Comparison of ENCODE assay signal across 25 cellular contexts in genomic region chr6:164274510-164274909, GRCh38.
"Had no signal": no experiment of that assay in that cellular context is flagged by ENCODE, and none has a peak within 500 bp of the region (broad histone marks: within the 10 kb centered on the region; RNA-seq: fewer than 3 reads in every experiment).

No MANE protein-coding gene starts in this region.

- H3K27me3 ChIP-seq: colonic mucosa, esophagus squamous epithelium, gastrocnemius medialis, heart right ventricle, left lung had no signal

- DNase-seq: colonic mucosa; cortex of kidney; effector CD8-positive, alpha-beta T cell; effector memory CD8-positive, alpha-beta T cell; endodermal cell; erythroblast; esophagus squamous epithelium; foreskin fibroblast; foreskin melanocyte; gastrocnemius medialis; glutamatergic neuron; head of caudate nucleus; heart right ventricle; hippocampal formation; left cardiac atrium; left lung; left ventricle myocardium superior; lower lobe of right lung; mesenchymal stem cell; mucosa of descending colon had no signal

- H3K4me1 ChIP-seq: colonic mucosa, esophagus squamous epithelium, gastrocnemius medialis, left lung, lower lobe of right lung had no signal

- ATAC-seq: effector memory CD8-positive, alpha-beta T cell; esophagus mucosa; gastrocnemius medialis; heart right ventricle; left cardiac atrium; left lung; left ventricle myocardium superior; lower lobe of right lung; mucosa of descending colon had no signal

- H3K9me3 ChIP-seq: colonic mucosa, gastrocnemius medialis, lower lobe of right lung had no signal

- H3K36me3 ChIP-seq: colonic mucosa, esophagus squamous epithelium, gastrocnemius medialis, heart right ventricle, left lung, lower lobe of right lung had no signal

- H3K27ac ChIP-seq: colonic mucosa, epithelial cell of prostate, esophagus squamous epithelium, gastrocnemius medialis, heart right ventricle, left lung, lower lobe of right lung had no signal

- FAIRE-seq: endometrium, islet of Langerhans, keratinocyte had no signal

- H3K4me3 ChIP-seq: colonic mucosa, esophagus squamous epithelium, gastrocnemius medialis, heart right ventricle, left lung, lower lobe of right lung, mucosa of descending colon had no signal
